Comparison of ENCODE assay signal across 12 cellular contexts in the genomic region with DNA sequence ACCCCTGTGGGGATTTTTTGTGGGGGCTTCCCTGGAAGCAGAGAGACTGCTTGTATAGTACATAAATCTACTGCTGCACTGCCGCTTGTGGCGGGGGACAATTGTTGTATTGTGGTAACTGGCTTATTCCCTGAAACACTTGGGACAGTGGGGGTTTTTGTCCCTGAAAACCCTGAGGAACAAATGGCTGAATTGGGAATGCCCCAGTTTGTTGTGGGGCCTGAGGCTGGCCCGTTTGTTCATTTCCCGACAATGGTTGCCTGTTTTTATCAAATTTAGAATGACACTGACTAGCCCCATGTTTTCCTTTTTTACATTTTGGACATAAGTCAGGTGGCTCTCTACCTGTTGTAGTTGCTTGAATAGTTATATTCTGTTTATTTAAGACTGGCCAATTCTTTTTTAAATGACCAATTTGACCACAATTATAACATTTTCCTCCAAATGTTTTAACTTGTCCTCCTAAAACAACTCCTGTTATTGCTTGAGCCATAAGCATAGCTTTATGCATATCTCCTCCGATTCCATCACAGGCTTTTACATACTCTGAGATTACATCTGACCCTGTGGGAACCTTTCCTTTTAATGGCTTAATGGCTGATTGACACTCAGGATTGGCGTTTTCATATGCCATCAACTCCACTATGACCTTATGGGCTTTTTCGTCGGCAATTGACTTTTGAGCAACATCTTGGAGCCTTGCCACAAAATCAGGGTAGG. TPM values are rescaled to one million over a fixed set of nuclear protein-coding genes. Genes with fewer than 3 reads are reported as not detected.
"Had no signal": no experiment of that assay in that cellular context is flagged by ENCODE, and none has a peak within 500 bp of the region (broad histone marks: within the 10 kb centered on the region; RNA-seq: fewer than 3 reads in every experiment).

No MANE protein-coding gene starts in this region.

RNA-seq across cellular contexts. Expression of gene TREH, which starts 47.7 kb away (rescaled TPM):
- total RNA-seq: left lung, mononuclear cell, natural killer cell, occipital lobe, osteocyte, progenitor cell of endocrine pancreas, pulmonary artery endothelial cell, renal cortical epithelial cell, right atrium auricular region, suprapubic skin, tibial nerve, uterus had no signal
